21 cellular contexts compared by ENCODE assay signal in genomic region chr6:150093397-150093796, GRCh38. TPM values are rescaled to one million over a fixed set of nuclear protein-coding genes. Genes with fewer than 3 reads are reported as not detected.
"Had no signal": no experiment of that assay in that cellular context is flagged by ENCODE, and none has a peak within 500 bp of the region (broad histone marks: within the 10 kb centered on the region; RNA-seq: fewer than 3 reads in every experiment).

No MANE protein-coding gene starts in this region.

- H3K36me3 Mint-ChIP-seq: activated CD4-positive, alpha-beta memory T cell treated with anti-CD3 and anti-CD28 coated beads for 36 hours; activated naive CD8-positive, alpha-beta T cell had no signal

- H2AFZ ChIP-seq: parathyroid adenoma had no signal

- DNase-seq: activated CD4-positive, alpha-beta memory T cell treated with anti-CD3 and anti-CD28 coated beads for 36 hours; activated CD4-positive, alpha-beta T cell treated with anti-CD3 and anti-CD28 coated beads for 1 hour; activated T-cell treated with anti-CD3 and anti-CD28 coated beads for 4 hours; dermis blood vessel endothelial cell; foreskin fibroblast; hippocampal formation; left colon; lower lobe of right lung; midbrain; nephron progenitor cell; sigmoid colon; spleen; stimulated activated CD8-positive, alpha-beta memory T cell treated with anti-CD3 and anti-CD28 coated beads, Interleukin-4, amount 100 ng/mL, for 48 hours; stimulated activated naive CD4-positive, alpha-beta T cell treated with Interleukin-2 at 50 U/mL for 16 hours; thyroid gland; WERI-Rb-1 had no signal

- H3K9me3 Mint-ChIP-seq: activated CD4-positive, alpha-beta memory T cell treated with anti-CD3 and anti-CD28 coated beads for 36 hours; nephron progenitor cell had no signal

- H3K4me1 ChIP-seq: lower lobe of right lung, parathyroid adenoma, sigmoid colon, spleen, thyroid gland had no signal

- H3K4me3 Mint-ChIP-seq: activated CD4-positive, alpha-beta memory T cell treated with anti-CD3 and anti-CD28 coated beads for 36 hours; activated naive CD8-positive, alpha-beta T cell; nephron progenitor cell had no signal

- H3K4me3 ChIP-seq: cardiac muscle cell, lower lobe of right lung, sigmoid colon, spleen, thyroid gland had no signal

- H3K27ac ChIP-seq: cardiac muscle cell, epithelial cell of prostate, lower lobe of right lung, parathyroid adenoma, spleen, thyroid gland, WERI-Rb-1 had no signal

- H3K9me3 ChIP-seq: lower lobe of right lung, sigmoid colon, spleen, thyroid gland had no signal

- H3K36me3 ChIP-seq: cardiac muscle cell, lower lobe of right lung, sigmoid colon, spleen, thyroid gland, WERI-Rb-1 had no signal

- H3K9ac ChIP-seq: parathyroid adenoma had no signal

- H3K27ac Mint-ChIP-seq: activated CD4-positive, alpha-beta memory T cell treated with anti-CD3 and anti-CD28 coated beads for 36 hours; activated naive CD8-positive, alpha-beta T cell; nephron progenitor cell had no signal

- ATAC-seq: left colon, lower lobe of right lung had no signal

- H3K27me3 ChIP-seq: thyroid gland had no signal

RNA-seq across cellular contexts. Expression of gene PPP1R14C, which starts 49.4 kb away (rescaled TPM):
- total RNA-seq: dermis blood vessel endothelial cell, myocyte had no signal
